ENCODE assay signal across 10 cellular contexts in the genomic region with DNA sequence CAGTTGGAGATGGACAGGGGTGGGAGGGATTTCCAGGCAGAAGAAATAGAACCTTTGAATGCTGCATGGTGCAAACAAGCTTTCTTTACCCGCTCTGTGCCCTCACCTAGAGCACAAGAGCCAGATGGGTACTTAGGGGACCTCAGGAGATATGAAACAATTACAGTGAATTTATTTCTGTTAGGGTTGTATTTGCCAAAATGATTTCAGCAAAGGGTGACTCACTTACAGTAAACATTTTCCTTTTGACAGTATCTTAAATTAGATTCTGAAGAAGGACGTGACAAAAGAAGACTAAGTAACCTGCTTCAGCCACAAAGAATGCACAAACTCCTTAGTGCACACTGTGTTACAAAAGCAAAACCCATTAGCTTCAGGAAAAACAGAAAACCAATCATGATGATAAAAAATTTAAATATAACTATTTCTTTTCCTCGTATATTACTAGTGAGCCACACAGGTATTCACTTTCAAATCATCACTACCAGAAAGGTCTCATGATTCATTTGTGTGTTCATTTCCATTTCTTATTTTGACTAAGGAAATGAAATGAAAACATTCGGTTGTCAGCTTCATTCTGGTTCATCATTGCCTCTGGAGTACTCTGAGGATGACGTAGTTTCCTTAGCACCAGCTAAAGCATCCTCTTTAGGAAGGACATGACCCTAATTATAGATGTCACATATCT.
DNase-seq lines count a peak whose midpoint lies in the region; ATAC-seq and TF ChIP-seq lines count a peak whose summit lies in the region.
"Had no signal": no experiment of that assay in that cellular context is flagged by ENCODE, and none has a peak within 500 bp of the region (broad histone marks: within the 10 kb centered on the region; RNA-seq: fewer than 3 reads in every experiment).

No MANE protein-coding gene starts in this region.

- TF ChIP-seq CTCF in GM10266 (IDR thresholded peaks at IDR 0.05; ENCODE audit: control insufficient read depth, insufficient read depth, low read depth, missing control alignments), result no peak
- TF ChIP-seq CTCF in osteocyte (IDR thresholded peaks at IDR 0.05), result no peak

- H3K4me3 Mint-ChIP-seq in immature natural killer cell (no peak overlapping the region), osteocyte (ENCODE audit: unreplicated experiment) (no peak overlapping the region)

- H3K9me3 ChIP-seq in effector memory CD4-positive, alpha-beta T cell (ENCODE audit: control insufficient read depth, low read length), result no peaks in the 10 kb centered on the region
- H3K9me3 ChIP-seq: prostate gland had no signal

- H3K27ac ChIP-seq in effector memory CD4-positive, alpha-beta T cell (ENCODE audit: insufficient read depth, low read length, poor library complexity, severe bottlenecking), result no peak overlapping the region
- H3K27ac ChIP-seq: prostate gland had no signal

- H3K4me1 ChIP-seq in effector memory CD4-positive, alpha-beta T cell (ENCODE audit: control insufficient read depth, insufficient read depth, low read length, poor library complexity, severe bottlenecking), result no peaks in the 10 kb centered on the region
- H3K4me1 ChIP-seq: prostate gland had no signal

- ATAC-seq in GM18520 (IDR thresholded peaks at IDR 0.05; ENCODE audit: unreplicated experiment) (peak; percentile 76), HG02759 (IDR thresholded peaks at IDR 0.05; ENCODE audit: unreplicated experiment) (peak; percentile 73)

- no peak overlapping the region for H3K27ac Mint-ChIP-seq in immature natural killer cell
- no peak overlapping the region for H3K27ac Mint-ChIP-seq in osteocyte (ENCODE audit: unreplicated experiment)

- H3K27me3 Mint-ChIP-seq in immature natural killer cell (ENCODE audit: low read depth in 3 of 3) (peaks cover 0 to 3% (median 2%) of the 10 kb centered on the region in 3 donors), osteocyte (ENCODE audit: unreplicated experiment) (peaks cover 19% of the 10 kb centered on the region)

- H3K36me3 ChIP-seq in effector memory CD4-positive, alpha-beta T cell (ENCODE audit: control insufficient read depth, insufficient read depth, low read length), result no peaks in the 10 kb centered on the region
- H3K36me3 ChIP-seq: prostate gland had no signal

- no peaks in the 10 kb centered on the region for H3K27me3 ChIP-seq in effector memory CD4-positive, alpha-beta T cell (replicated peaks; ENCODE audit: control insufficient read depth, insufficient read depth, low read length, poor library complexity, severe bottlenecking)

- H3K36me3 Mint-ChIP-seq in immature natural killer cell (no peaks in the 10 kb centered on the region), osteocyte (ENCODE audit: unreplicated experiment) (no peaks in the 10 kb centered on the region)

- peaks cover 0 to 2% (median 0%) of the 10 kb centered on the region in 6 donors for H3K9me3 Mint-ChIP-seq in immature natural killer cell
- H3K9me3 Mint-ChIP-seq in osteocyte (ENCODE audit: unreplicated experiment), result no peaks in the 10 kb centered on the region

- no peaks in the 10 kb centered on the region for H3K4me1 Mint-ChIP-seq in immature natural killer cell
- H3K4me1 Mint-ChIP-seq in osteocyte (ENCODE audit: unreplicated experiment), result peaks cover 3% of the 10 kb centered on the region

- peak; percentile 8 for DNase-seq in GM10266 (ENCODE audit: extremely low spot score)
- DNase-seq in NCI-H69 (lab: John Stamatoyannopoulos, UW), result peak; percentile 70
- DNase-seq in immature natural killer cell, result no peak
- no peak for DNase-seq in effector memory CD4-positive, alpha-beta T cell
- DNase-seq in NCI-H510A treated with DMSO at 0.1 percent for 48 hours (lab: John Stamatoyannopoulos, UW), result no peak
- DNase-seq in osteocyte (ENCODE audit: extremely low spot score, unreplicated experiment), result no peak
- DNase-seq: anterior cingulate cortex had no signal

- no peak overlapping the region for H3K4me3 ChIP-seq in effector memory CD4-positive, alpha-beta T cell (ENCODE audit: insufficient read depth, low read depth, low read length, poor library complexity, severe bottlenecking)
- H3K4me3 ChIP-seq: prostate gland had no signal

Comparison
In these comparisons a context has a peak if more than half of its experiments do, and no peak if none do; other contexts are left out.
1. DNase-seq: peak in GM10266 (single experiment) and NCI-H69 (single experiment); none in immature natural killer cell (0 of 3), effector memory CD4-positive, alpha-beta T cell (0 of 3), NCI-H510A treated with DMSO at 0.1 percent for 48 hours (single experiment) and osteocyte (single experiment).